1 cellular context compared by ENCODE assay signal in genomic region chr1:234954613-234955012, GRCh38.
TF ChIP-seq lines count a peak whose summit lies in the region.

No MANE protein-coding gene starts in this region.

TF ChIP-seq in GM23338, 12 proteins besides CTCF, POLR2A, EP300 and RAD21 (continued from another document):
- TF ChIP-seq ZNF462 (CRISPR knock-in tag; IDR thresholded peaks at IDR 0.05): no peak
- no peak for TF ChIP-seq POLR2AphosphoS5 (IDR thresholded peaks at IDR 0.05; ENCODE audit: low read depth)
- TF ChIP-seq EZH2 (IDR thresholded peaks at IDR 0.05; ENCODE audit: low read depth, unreplicated experiment): no peak
- TF ChIP-seq JUNB (IDR thresholded peaks at IDR 0.05; ENCODE audit: unreplicated experiment): no peak
- TF ChIP-seq NANOG (IDR thresholded peaks at IDR 0.05; ENCODE audit: borderline replicate concordance): no peak
- no peak for TF ChIP-seq EZH2phosphoT487 (IDR thresholded peaks at IDR 0.05; ENCODE audit: unreplicated experiment)
- no peak for TF ChIP-seq CREB1 (CRISPR knock-in tag; IDR thresholded peaks at IDR 0.05; ENCODE audit: low read depth)
- TF ChIP-seq ETS1 (IDR thresholded peaks at IDR 0.05): no peak
